17 cellular contexts compared by ENCODE assay signal in genomic region chr7:111568419-111568818, GRCh38.
"Had no signal": no experiment of that assay in that cellular context is flagged by ENCODE, and none has a peak within 500 bp of the region (broad histone marks: within the 10 kb centered on the region; RNA-seq: fewer than 3 reads in every experiment).

No MANE protein-coding gene starts in this region.

- DNase-seq: activated CD4-positive, alpha-beta T cell treated with anti-CD3 and anti-CD28 coated beads, Interleukin-2, amount 50 U/mL, for 1 hour; activated CD8-positive, alpha-beta memory T cell treated with anti-CD3 and anti-CD28 coated beads for 24 hours; activated naive CD8-positive, alpha-beta T cell treated with anti-CD3 and anti-CD28 coated beads for 36 hours; amygdala; body of pancreas; caudate nucleus; midbrain; naive B cell; pancreas; sigmoid colon; stimulated activated CD4-positive, alpha-beta T cell treated with anti-CD3 and anti-CD28 coated beads, Interleukin-1b, Interleukin-23, amount 100 ng/mL, for 48 hours had no signal

- H3K9me3 ChIP-seq: body of pancreas, pancreas had no signal

- H3K4me1 ChIP-seq: body of pancreas, pancreas, sigmoid colon had no signal

- H3K27me3 ChIP-seq: body of pancreas, pancreas, sigmoid colon had no signal

- H3K4me3 ChIP-seq: body of pancreas, coronary artery, pancreas, sigmoid colon had no signal

- FAIRE-seq: keratinocyte, pancreas had no signal

- H3K27ac Mint-ChIP-seq: activated naive CD8-positive, alpha-beta T cell treated with anti-CD3 and anti-CD28 coated beads for 36 hours; stimulated activated effector memory CD8-positive, alpha-beta T cell treated with anti-CD3 and anti-CD28 coated beads, Interleukin-12 subunit alpha, Interleukin-12 subunit beta, amount 100 ng/mL, for 72 hours had no signal

- H3K36me3 ChIP-seq: pancreas, sigmoid colon had no signal

- H3K27ac ChIP-seq: body of pancreas, coronary artery, pancreas, sigmoid colon had no signal

- H3K4me3 Mint-ChIP-seq: activated naive CD8-positive, alpha-beta T cell treated with anti-CD3 and anti-CD28 coated beads for 36 hours; naive B cell; stimulated activated effector memory CD8-positive, alpha-beta T cell treated with anti-CD3 and anti-CD28 coated beads, Interleukin-12 subunit alpha, Interleukin-12 subunit beta, amount 100 ng/mL, for 72 hours had no signal

- H3K36me3 Mint-ChIP-seq: stimulated activated effector memory CD8-positive, alpha-beta T cell treated with anti-CD3 and anti-CD28 coated beads, Interleukin-12 subunit alpha, Interleukin-12 subunit beta, amount 100 ng/mL, for 72 hours had no signal

- H3K4me1 Mint-ChIP-seq: activated naive CD8-positive, alpha-beta T cell treated with anti-CD3 and anti-CD28 coated beads for 36 hours; stimulated activated effector memory CD8-positive, alpha-beta T cell treated with anti-CD3 and anti-CD28 coated beads, Interleukin-12 subunit alpha, Interleukin-12 subunit beta, amount 100 ng/mL, for 72 hours had no signal

- ATAC-seq: activated CD4-positive, CD25-positive, alpha-beta regulatory T cell treated with anti-CD3 and anti-CD28 coated beads, Interleukin-2, amount 50 U/mL, for 24 hours; body of pancreas; esophagus mucosa; left lobe of liver; pancreas; stimulated activated effector memory CD8-positive, alpha-beta T cell treated with anti-CD3 and anti-CD28 coated beads, Interleukin-12 subunit alpha, Interleukin-12 subunit beta, amount 100 ng/mL, for 72 hours had no signal
